ENCODE assay signal across 9 cellular contexts in genomic region chrX:55135171-55135570, GRCh38. TPM values are rescaled to one million over a fixed set of nuclear protein-coding genes. Genes with fewer than 3 reads are reported as not detected.
DNase-seq lines count a peak whose midpoint lies in the region; ATAC-seq, FAIRE-seq and TF ChIP-seq lines count a peak whose summit lies in the region.
"Had no signal": no experiment of that assay in that cellular context is flagged by ENCODE, and none has a peak within 500 bp of the region (broad histone marks: within the 10 kb centered on the region; RNA-seq: fewer than 3 reads in every experiment).

No MANE protein-coding gene starts in this region.

- BruUV-seq in Panc1 (replicated peaks; lab: Mats Ljungman, UMichigan), result no TSS peak

- peak; percentile 57 for TF ChIP-seq CTCF in A549 (IDR thresholded peaks at IDR 0.05)
- peak; percentile 55 for TF ChIP-seq CTCF in Panc1 (IDR thresholded peaks at IDR 0.05)
- TF ChIP-seq CTCF in astrocyte of the cerebellum (IDR thresholded peaks at IDR 0.05; ENCODE audit: low read depth, low read length, missing control alignments), result peak; percentile 57

- H3K9me3 ChIP-seq in A549, result no peaks in the 10 kb centered on the region
- no peaks in the 10 kb centered on the region for H3K9me3 ChIP-seq in Panc1 (ENCODE audit: control insufficient read depth, insufficient read depth, low read depth, low read length)

- TF ChIP-seq RAD21 in A549 (conservative IDR thresholded peaks at IDR 0.05 in 1 of 2, IDR thresholded peaks at IDR 0.05 in 1 of 2), result peak; percentile 68 to 77

- TF ChIP-seq EP300 in A549 (IDR thresholded peaks at IDR 0.05), result no peak

- H3K4me1 ChIP-seq in A549 (no peaks in the 10 kb centered on the region), Panc1 (ENCODE audit: control insufficient read depth, insufficient read depth, low read length) (no peaks in the 10 kb centered on the region)

- no peak overlapping the region for H3K4me2 ChIP-seq in A549

- TF ChIP-seq POLR2A in A549 (IDR thresholded peaks at IDR 0.05; ENCODE audit: low read length), result no peak

- H3K4me3 ChIP-seq in A549 (no peak overlapping the region), Panc1 (ENCODE audit: low read depth in 2 of 2, low read length in 2 of 2) (no peak overlapping the region), astrocyte of the cerebellum (ENCODE audit: low read depth, low read length) (no peak overlapping the region)

- CTCF ChIA-PET in A549 (lab: Yijun Ruan, JAX) (interaction anchor here (0.8 to 1.8 kb wide), 7 partner anchors 10 to 583 kb away, joined by 3 to 5 read pairs (median 3); no protein-coding TSS in a partner anchor), Panc1 (lab: Charles Lee) (no interaction called here)

- no peaks in the 10 kb centered on the region for H3K36me3 ChIP-seq in Panc1 (ENCODE audit: control insufficient read depth, insufficient read depth, low read length)

- intact Hi-C loops in Panc1 (cut with micrococcal nuclease; ENCODE audit: unreplicated experiment), result no loop called here

- H3K27ac ChIP-seq in A549 (no peak overlapping the region), Panc1 (ENCODE audit: low read length) (no peak overlapping the region)

- ATAC-seq in A549 (peak; percentile 76 to 77; a peak in 4 of 6 replicates), Panc1 (0 out of 2 replicates have a peak, but pooled peaks have one; percentile 56), HG03175 (IDR thresholded peaks at IDR 0.05; ENCODE audit: unreplicated experiment) (no peak)

- FAIRE-seq in A549 (lab: Jason Lieb, UNC), result peak; percentile 94

- no peaks in the 10 kb centered on the region for H3K27me3 ChIP-seq in Panc1 (ENCODE audit: control insufficient read depth, insufficient read depth, low read length)

- POLR2A ChIA-PET in A549 (lab: Yijun Ruan, JAX), result no interaction called here
- POLR2A ChIA-PET in Panc1 (lab: Charles Lee), result no interaction called here

- in situ Hi-C loops in Panc1 (cut with HindIII; ENCODE audit: low pct_unique_long_range_greater_than_20kb, low sequenced_read_pairs) (no loop called here), astrocyte of the cerebellum (cut with HindIII; ENCODE audit: low sequenced_read_pairs) (no loop called here)

- DNase-seq in A549 (ENCODE audit: low read depth in 1 of 2, low spot score in 1 of 2), result peak; percentile 7 to 45
- DNase-seq in GM04503 (ENCODE audit: low read depth), result peak; percentile 2
- DNase-seq in Panc1 (ENCODE audit: low read depth, low spot score), result peak; percentile 24
- peak; percentile 6 for DNase-seq in astrocyte of the cerebellum (ENCODE audit: low read depth)
- peak; percentile 4 for DNase-seq in kidney glomerular epithelial cell (lab: John Stamatoyannopoulos, UW)
- DNase-seq in stimulated activated CD8-positive, alpha-beta memory T cell treated with anti-CD3 and anti-CD28 coated beads, Interleukin-4, amount 100 ng/mL, for 48 hours, result peak; percentile 28
- DNase-seq in NCI-H1048 (lab: John Stamatoyannopoulos, UW), result no peak

- 5% methylated on average over 1 of the region's 1 CpG for WGBS in A549 (ENCODE audit: missing lambda C conversion rate)

TF ChIP-seq in A549, 52 proteins besides CTCF, POLR2A, EP300 and RAD21:
- TF ChIP-seq SMC3 (IDR thresholded peaks at IDR 0.05) (peak; percentile 60), ZC3H11A (IDR thresholded peaks at IDR 0.05) (no peak)
TF ChIP-seq in A549: peak in this region for 1.

RNA-seq across cellular contexts. Expression of gene PAGE2, which starts 46.4 kb away (rescaled TPM):
- not detected in 2 replicates for polyA plus RNA-seq in A549 (2011; rRNA removed)
- polyA plus RNA-seq in A549 (2012; cell fraction: cytosol; rRNA removed), result not detected in 2 replicates
- not detected in 2 replicates for polyA plus RNA-seq in A549 (2012; cell fraction: nucleus; rRNA removed)
- polyA plus RNA-seq in A549 (2017; fragmentation: RNase III; extraction: RNeasy Plus Mini Kit Qiagen cat#74134 plus additional on column Dnase treatment), result not detected in 3 replicates
- polyA minus RNA-seq in A549 (2011; rRNA and poly(A)+ RNA removed), result not detected in 2 replicates
- total RNA-seq in Panc1 (2021; ENCODE audit: unreplicated experiment), result not detected
- polyA plus RNA-seq in Panc1 (2012; ENCODE audit: insufficient read length), result not detected
- total RNA-seq: subcutaneous adipose tissue had no signal
